ENCODE assay signal across 18 cellular contexts in genomic region chr11:65869643-65870306, GRCh38. TPM values are rescaled to one million over a fixed set of nuclear protein-coding genes. Genes with fewer than 3 reads are reported as not detected.
A peak's percentile ranks its signal among the peaks of the same experiment; 100 is the strongest.
DNase-seq lines count a peak whose midpoint lies in the region; ATAC-seq and TF ChIP-seq lines count a peak whose summit lies in the region.
"Had no signal": no experiment of that assay in that cellular context is flagged by ENCODE, and none has a peak within 500 bp of the region (broad histone marks: within the 10 kb centered on the region; RNA-seq: fewer than 3 reads in every experiment).

No MANE protein-coding gene starts in this region.

- H3K9ac ChIP-seq in muscle layer of colon (ENCODE audit: low read length), result no peak overlapping the region

- H3K27me3 ChIP-seq in left ventricle myocardium inferior (ENCODE audit: low read depth), result no peaks in the 10 kb centered on the region
- H3K27me3 ChIP-seq in ascending aorta, result no peaks in the 10 kb centered on the region
- H3K27me3 ChIP-seq in muscle layer of colon (ENCODE audit: control insufficient read depth in 1 of 2, insufficient read depth in 2 of 2, low read length in 2 of 2), result no peaks in the 10 kb centered on the region
- no peaks in the 10 kb centered on the region for H3K27me3 ChIP-seq in upper lobe of left lung
- H3K27me3 ChIP-seq: heart left ventricle had no signal

- H3K4me3 ChIP-seq in left ventricle myocardium inferior, result no peak overlapping the region
- H3K4me3 ChIP-seq in ascending aorta, result no peak overlapping the region
- H3K4me3 ChIP-seq in muscle layer of colon (ENCODE audit: low read depth in 1 of 2, low read length in 2 of 2), result no peak overlapping the region
- H3K4me3 ChIP-seq in upper lobe of left lung, result no peak overlapping the region

- H3K4me1 ChIP-seq in left ventricle myocardium inferior, result peaks cover 54% of the 10 kb centered on the region
- H3K4me1 ChIP-seq in ascending aorta, result peaks cover 3 to 17% of the 10 kb centered on the region in 2 donors
- peaks cover 31% of the 10 kb centered on the region for H3K4me1 ChIP-seq in muscle layer of colon (ENCODE audit: insufficient read depth, low read length)
- H3K4me1 ChIP-seq in upper lobe of left lung, result peaks cover 17 to 36% (median 29%) of the 10 kb centered on the region in 4 donors

- DNase-seq in left ventricle myocardium inferior (peak; percentile 15), left cardiac atrium (no peak), ascending aorta (ENCODE audit: low spot score in 2 of 2) (no peak), upper lobe of left lung (peak in 1 of 2 donors; percentile 78), GM03348 (ENCODE audit: low spot score) (no peak), germinal center (ENCODE audit: low spot score) (no peak)
- DNase-seq: activated effector memory CD4-positive, alpha-beta T cell treated with anti-CD3 and anti-CD28 coated beads, Interleukin-2, amount 50 U/mL, for 16 hours; dermis blood vessel endothelial cell; GOT3; NCI-H187 treated with DMSO at 0.1 percent for 48 hours; NCI-H526 treated with DMSO at 0.1 percent for 48 hours; SW 1271; WERI-Rb-1 had no signal

- TF ChIP-seq POLR2A in upper lobe of left lung (IDR thresholded peaks at IDR 0.05), result no peak

- peaks cover 46% of the 10 kb centered on the region for H3K36me3 ChIP-seq in left ventricle myocardium inferior
- peaks cover 32 to 48% of the 10 kb centered on the region in 2 donors for H3K36me3 ChIP-seq in ascending aorta
- peaks cover 58% of the 10 kb centered on the region for H3K36me3 ChIP-seq in muscle layer of colon (ENCODE audit: insufficient read depth, low read length)
- H3K36me3 ChIP-seq in upper lobe of left lung, result peaks cover 11 to 60% (median 27%) of the 10 kb centered on the region in 4 donors

- H3K27ac ChIP-seq in left ventricle myocardium inferior (replicated peaks) (peak overlapping the region; percentile 98), ascending aorta (peak overlapping the region; percentile 12 to 92), muscle layer of colon (ENCODE audit: low read depth, low read length) (peak overlapping the region; percentile 9), upper lobe of left lung (peak overlapping the region in 3 of 4 donors; percentile 25 to 96 (median 91))
- H3K27ac ChIP-seq: WERI-Rb-1 had no signal

- 84 to 91% methylated on average over 17 to 24 of the region's 24 CpGs for WGBS in upper lobe of left lung, 2 donors

- no peak for ATAC-seq in left cardiac atrium
- no peak for ATAC-seq in upper lobe of left lung (ENCODE audit: low FRiP score in 2 of 2)
- no peak for ATAC-seq in HG02763 (IDR thresholded peaks at IDR 0.05; ENCODE audit: unreplicated experiment)
- ATAC-seq: esophagus mucosa, heart left ventricle had no signal

- TF ChIP-seq CTCF in left ventricle myocardium inferior (IDR thresholded peaks at IDR 0.05; ENCODE audit: borderline replicate concordance) (no peak), ascending aorta (IDR thresholded peaks at IDR 0.05) (no peak), upper lobe of left lung (IDR thresholded peaks at IDR 0.05) (no peak)

- no peaks in the 10 kb centered on the region for H3K9me3 ChIP-seq in left ventricle myocardium inferior (replicated peaks)
- no peaks in the 10 kb centered on the region for H3K9me3 ChIP-seq in ascending aorta
- H3K9me3 ChIP-seq in muscle layer of colon (ENCODE audit: low read length), result no peaks in the 10 kb centered on the region
- no peaks in the 10 kb centered on the region for H3K9me3 ChIP-seq in upper lobe of left lung
- H3K9me3 ChIP-seq: heart left ventricle had no signal

- intact Hi-C loops in left ventricle myocardium inferior (cut with micrococcal nuclease), result no loop called here
- intact Hi-C loops in left cardiac atrium (cut with DNase I), result no loop called here
- intact Hi-C loops in ascending aorta (cut with DNase I), result no loop called here

- no peak for TF ChIP-seq EP300 in upper lobe of left lung (IDR thresholded peaks at IDR 0.05)

RNA-seq across cellular contexts. Expression of gene EFEMP2, which starts 2.8 kb away (rescaled TPM):
- total RNA-seq in left ventricle myocardium inferior, result 85.1 TPM
- total RNA-seq in left cardiac atrium, result 100 to 1,000 TPM in 1 of 2 donors, 10 to 100 TPM in 1; 98.0 to 103 TPM
- total RNA-seq in ascending aorta, result 92.8 TPM
- 10 to 100 TPM; 28.8 to 79.6 (median 65.3) TPM for total RNA-seq in upper lobe of left lung

RNA-seq across cellular contexts. Expression of gene MUS81, which starts 9.5 kb away (rescaled TPM):
- total RNA-seq in left ventricle myocardium inferior, result 31.5 TPM
- total RNA-seq in left cardiac atrium, result 10 to 100 TPM; 36.1 to 37.6 TPM
- total RNA-seq in ascending aorta, result 45.0 TPM
- total RNA-seq in upper lobe of left lung, result 100 to 1,000 TPM in 1 of 6 donors, 10 to 100 TPM in 5; 41.5 to 182 (median 53.3) TPM

RNA-seq across cellular contexts. Expression of gene CTSW, which starts 9.9 kb away (rescaled TPM):
- total RNA-seq in left ventricle myocardium inferior (0.49 TPM), left cardiac atrium (1 to 10 TPM in 1 of 2 donors, under 1 TPM in 1; 0.99 to 2.7 TPM), ascending aorta (not detected), upper lobe of left lung (10 to 100 TPM in 3 of 6 donors, 1 to 10 TPM in 3; 2.1 to 20.7 (median 11.4) TPM)
- total RNA-seq: dermis blood vessel endothelial cell, esophagus mucosa, MCF 10A had no signal

RNA-seq across cellular contexts. Expression of gene CFL1, which starts 11.8 kb away (rescaled TPM):
- total RNA-seq in left ventricle myocardium inferior (299 TPM), left cardiac atrium (100 to 1,000 TPM; 439 to 554 TPM), ascending aorta (974 TPM), upper lobe of left lung (100 to 1,000 TPM; 358 to 813 (median 768) TPM)

RNA-seq across cellular contexts. Expression of gene FIBP, which starts 18.5 kb away (rescaled TPM):
- 42.2 TPM for total RNA-seq in left ventricle myocardium inferior
- total RNA-seq in left cardiac atrium, result 10 to 100 TPM; 37.8 to 44.3 TPM
- 57.2 TPM for total RNA-seq in ascending aorta
- 10 to 100 TPM; 46.8 to 77.7 (median 57.0) TPM for total RNA-seq in upper lobe of left lung

Comparison
In these comparisons a context has a peak if more than half of its experiments do, and no peak if none do; other contexts are left out.
1. H3K27ac ChIP-seq: peak in every context shown above with its lines; median percentile 98 in left ventricle myocardium inferior; 91 in upper lobe of left lung; 52 in ascending aorta; 9 in muscle layer of colon.